In the genomic region with DNA sequence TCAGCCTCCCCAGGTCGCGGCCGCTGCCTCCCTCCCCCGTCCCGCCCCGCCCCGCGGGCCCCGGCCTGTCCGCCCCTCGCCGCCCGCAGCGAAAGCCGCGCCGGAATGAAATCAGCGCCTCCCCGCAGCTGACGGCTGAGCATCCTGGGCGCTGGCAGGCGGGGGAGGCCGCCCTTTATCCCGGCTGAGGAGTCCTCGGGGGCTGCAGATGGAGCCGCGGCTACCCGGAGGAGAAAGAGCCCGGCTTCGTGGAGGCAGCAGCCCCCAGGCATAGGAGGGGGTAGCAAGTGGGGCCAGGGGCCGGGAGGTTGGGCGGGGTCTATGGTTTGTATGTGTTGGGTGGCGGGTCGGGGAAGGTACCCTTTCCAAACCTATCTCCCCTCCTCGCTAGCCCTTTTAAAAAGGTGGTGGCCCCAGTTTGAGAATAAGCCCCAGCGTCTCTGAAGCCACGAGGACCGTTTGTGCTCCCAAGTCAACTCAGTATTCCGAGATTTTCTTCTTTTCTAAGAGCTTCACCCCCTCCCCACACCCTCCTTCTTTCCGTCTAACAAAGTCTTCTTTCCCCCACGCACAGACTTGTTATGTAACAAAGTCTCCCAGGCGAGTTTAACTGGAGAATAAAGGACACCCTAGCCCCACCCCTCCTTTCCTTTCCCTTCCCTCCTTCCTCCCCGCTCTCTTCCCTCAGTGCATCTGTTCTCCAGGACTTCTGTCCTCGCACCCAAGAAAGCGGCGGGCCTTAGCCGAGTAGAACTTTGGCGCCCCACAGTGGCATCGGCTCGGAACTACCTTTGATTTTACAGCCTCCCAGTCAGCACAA, we compare ENCODE assay signal across 8 cellular contexts. TPM values are rescaled to one million over a fixed set of nuclear protein-coding genes. Genes with fewer than 3 reads are reported as not detected.
DNase-seq lines count a peak whose midpoint lies in the region; ATAC-seq, FAIRE-seq and TF ChIP-seq lines count a peak whose summit lies in the region.

No MANE protein-coding gene starts in this region.

- H3K36me3 Mint-ChIP-seq in activated naive CD4-positive, alpha-beta T cell treated with anti-CD3 and anti-CD28 coated beads, Interleukin-2, amount 10 ng/mL, durations not matched to agents 7 days and 5 days = peaks cover 4% of the 10 kb centered on the region

- DNase-seq in G401 (ENCODE audit: low spot score) (peak; percentile 80), H54 (ENCODE audit: insufficient read length, low spot score) (peak; percentile 71), LoVo (ENCODE audit: low spot score) (peak; percentile 68), RWPE2 (ENCODE audit: low spot score) (no peak), occipital lobe (lab: John Stamatoyannopoulos, UW) (peak; percentile 85), upper lobe of right lung (peak; percentile 83)
- peak; percentile 78 for DNase-seq in activated naive CD4-positive, alpha-beta T cell treated with anti-CD3 and anti-CD28 coated beads, Interleukin-2, amount 10 ng/mL, durations not matched to agents 7 days and 5 days

- peaks cover 98% of the 10 kb centered on the region for H3K27me3 Mint-ChIP-seq in activated naive CD4-positive, alpha-beta T cell treated with anti-CD3 and anti-CD28 coated beads, Interleukin-2, amount 10 ng/mL, durations not matched to agents 7 days and 5 days

- no peaks in the 10 kb centered on the region for H3K9me3 Mint-ChIP-seq in activated naive CD4-positive, alpha-beta T cell treated with anti-CD3 and anti-CD28 coated beads, Interleukin-2, amount 10 ng/mL, durations not matched to agents 7 days and 5 days

- FAIRE-seq in H54 (lab: Jason Lieb, UNC) = peak; percentile 53

- ATAC-seq in RWPE2 (ENCODE audit: low read depth) (peak; percentile 70), gastroesophageal sphincter (peak; percentile 53), upper lobe of right lung (peak; percentile 84)

- peak overlapping the region; percentile 79 for H3K27ac Mint-ChIP-seq in activated naive CD4-positive, alpha-beta T cell treated with anti-CD3 and anti-CD28 coated beads, Interleukin-2, amount 10 ng/mL, durations not matched to agents 7 days and 5 days

- TF ChIP-seq CTCF in RWPE2 (IDR thresholded peaks at IDR 0.05; ENCODE audit: poor library complexity, severe bottlenecking) = peak; percentile 89
- TF ChIP-seq CTCF in gastroesophageal sphincter (IDR thresholded peaks at IDR 0.05) = peak in 3 of 4 experiments; percentile 61 to 84 (median 64)
- peak; percentile 82 for TF ChIP-seq CTCF in upper lobe of right lung (IDR thresholded peaks at IDR 0.05)

- WGBS in gastroesophageal sphincter (ENCODE audit: low coverage in 1 of 2), 2 donors = 4 to 5% methylated on average over 7 to 18 of the region's 50 CpGs

- TF ChIP-seq EP300 in gastroesophageal sphincter (IDR thresholded peaks at IDR 0.05) = no peak

- H3K4me3 Mint-ChIP-seq in activated naive CD4-positive, alpha-beta T cell treated with anti-CD3 and anti-CD28 coated beads, Interleukin-2, amount 10 ng/mL, durations not matched to agents 7 days and 5 days = peak overlapping the region; percentile 33

- CTCF ChIA-PET in activated naive CD4-positive, alpha-beta T cell treated with anti-CD3 and anti-CD28 coated beads, Interleukin-2, amount 10 ng/mL, durations not matched to agents 7 days and 5 days (lab: Charles Lee) = interaction anchor here (0.9 to 1.3 kb wide), 3 partner anchors 10 to 1348 kb away, joined by 3 to 6 read pairs (median 4); no protein-coding TSS in a partner anchor

- H3K27ac ChIP-seq in RWPE2 (ENCODE audit: poor library complexity, severe bottlenecking) = no peak overlapping the region
- no peak overlapping the region for H3K27ac ChIP-seq in gastroesophageal sphincter
- no peak overlapping the region for H3K27ac ChIP-seq in upper lobe of right lung

- H3K36me3 ChIP-seq in RWPE2 (ENCODE audit: low read depth) (no peaks in the 10 kb centered on the region), gastroesophageal sphincter (no peaks in the 10 kb centered on the region), upper lobe of right lung (no peaks in the 10 kb centered on the region)

- H3K4me1 ChIP-seq in RWPE2 (ENCODE audit: insufficient read depth, poor library complexity, severe bottlenecking) (no peaks in the 10 kb centered on the region), gastroesophageal sphincter (peaks cover 0 to 50% (median 20%) of the 10 kb centered on the region in 3 donors), upper lobe of right lung (peaks cover 15% of the 10 kb centered on the region)

- H3K9me3 ChIP-seq in RWPE2 (ENCODE audit: severe bottlenecking) (no peaks in the 10 kb centered on the region), gastroesophageal sphincter (no peaks in the 10 kb centered on the region), upper lobe of right lung (no peaks in the 10 kb centered on the region)

- peaks cover 17% of the 10 kb centered on the region for H3K4me1 Mint-ChIP-seq in activated naive CD4-positive, alpha-beta T cell treated with anti-CD3 and anti-CD28 coated beads, Interleukin-2, amount 10 ng/mL, durations not matched to agents 7 days and 5 days

- peaks cover 100% of the 10 kb centered on the region for H3K27me3 ChIP-seq in RWPE2 (ENCODE audit: insufficient read depth, poor library complexity, severe bottlenecking)
- peaks cover 94% of the 10 kb centered on the region for H3K27me3 ChIP-seq in gastroesophageal sphincter
- peaks cover 95% of the 10 kb centered on the region for H3K27me3 ChIP-seq in upper lobe of right lung

- TF ChIP-seq POLR2A in H54 (IDR thresholded peaks at IDR 0.05; ENCODE audit: low read depth, low read length) (no peak), gastroesophageal sphincter (IDR thresholded peaks at IDR 0.05) (no peak)

- no peak overlapping the region for H3K4me3 ChIP-seq in RWPE2 (ENCODE audit: severe bottlenecking)
- H3K4me3 ChIP-seq in gastroesophageal sphincter = peak overlapping the region in 1 of 2 donors; percentile 43
- peak overlapping the region; percentile 1 for H3K4me3 ChIP-seq in upper lobe of right lung

- in situ Hi-C loops in G401 (cut with HindIII; ENCODE audit: low sequenced_read_pairs) = no loop called here

- intact Hi-C loops in upper lobe of right lung (cut with DNase I) = no loop called here

RNA-seq across cellular contexts. Expression of gene POU3F2, which starts 11.0 kb away (rescaled TPM):
- not detected in 2 replicates for total RNA-seq in G401 (2014; rRNA removed; shearing (Covaris generic))
- under 1 TPM in 1 of 4 donors, not detected in 3; 0.08 TPM for total RNA-seq in gastroesophageal sphincter
- 194 TPM for total RNA-seq in occipital lobe
- total RNA-seq in upper lobe of right lung = not detected

Comparison
In these comparisons a context has a peak if more than half of its experiments do, and no peak if none do; other contexts are left out.
1. RNA of gene POU3F2, which starts 11.0 kb away (total RNA-seq): 194 TPM in occipital lobe (single experiment); 0.08 TPM in gastroesophageal sphincter, not detected in G401 and not detected in upper lobe of right lung (single experiment); every median in the first group is over 100 times any median in the second.
2. Peak in every context shown above with its lines, with median percentiles within 50 percentile points of each other: ATAC-seq and CTCF ChIP-seq.